Comparison of ENCODE assay signal across 1 cellular context in the genomic region with DNA sequence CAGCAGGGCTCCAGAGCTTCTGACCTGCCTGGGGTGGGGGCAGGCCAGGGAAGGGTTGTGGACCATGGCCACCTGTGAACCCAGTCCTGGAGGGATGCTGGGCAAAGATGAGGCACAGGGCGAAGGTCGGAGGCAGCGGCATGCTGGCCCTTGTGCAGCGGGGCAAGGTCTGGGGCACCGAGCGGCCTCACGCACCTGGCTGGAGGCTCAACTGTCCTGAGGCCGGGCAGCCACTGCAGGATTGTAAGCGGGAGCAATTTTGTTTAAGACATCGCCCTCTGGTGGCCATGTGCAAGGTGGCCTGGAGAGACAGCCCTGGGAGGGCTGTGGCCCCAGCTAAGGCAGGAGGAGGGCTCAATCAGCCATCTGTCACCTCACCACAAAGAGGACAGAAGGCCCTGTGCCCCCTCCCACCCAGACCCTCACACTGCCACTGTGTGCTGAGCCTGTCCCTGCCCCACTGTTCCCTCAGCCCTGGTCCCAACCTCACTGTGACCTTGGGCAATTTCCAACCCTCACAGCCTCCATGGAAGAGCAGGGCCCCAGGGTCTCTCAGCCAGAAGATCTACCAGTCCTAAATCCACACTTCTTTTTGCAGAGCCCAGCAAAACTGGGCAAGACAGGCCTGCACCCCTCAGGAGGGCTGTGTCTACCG.
TF ChIP-seq lines count a peak whose summit lies in the region.

No MANE protein-coding gene starts in this region.

TF ChIP-seq in WTC11, 78 proteins besides CTCF, POLR2A, EP300 and RAD21:
- TF ChIP-seq, protein P1, sequence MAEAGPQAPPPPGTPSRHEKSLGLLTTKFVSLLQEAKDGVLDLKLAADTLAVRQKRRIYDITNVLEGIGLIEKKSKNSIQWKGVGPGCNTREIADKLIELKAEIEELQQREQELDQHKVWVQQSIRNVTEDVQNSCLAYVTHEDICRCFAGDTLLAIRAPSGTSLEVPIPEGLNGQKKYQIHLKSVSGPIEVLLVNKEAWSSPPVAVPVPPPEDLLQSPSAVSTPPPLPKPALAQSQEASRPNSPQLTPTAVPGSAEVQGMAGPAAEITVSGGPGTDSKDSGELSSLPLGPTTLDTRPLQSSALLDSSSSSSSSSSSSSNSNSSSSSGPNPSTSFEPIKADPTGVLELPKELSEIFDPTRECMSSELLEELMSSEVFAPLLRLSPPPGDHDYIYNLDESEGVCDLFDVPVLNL (CRISPR knock-in tag; IDR thresholded peaks at IDR 0.05; ENCODE audit: borderline replicate concordance, low read depth), result no peak
- TF ChIP-seq FOXK1 (CRISPR knock-in tag; IDR thresholded peaks at IDR 0.05), result peak; percentile 12; the same call in 1 of the 2 replicates
- no peak for TF ChIP-seq ATF1 (CRISPR knock-in tag; IDR thresholded peaks at IDR 0.05)
- TF ChIP-seq ZNF121 (CRISPR knock-in tag; IDR thresholded peaks at IDR 0.05), result 0 out of 2 replicates have a peak, but pooled peaks have one; percentile 83
- peak; percentile 70; the same call in 1 of the 2 replicates for TF ChIP-seq GTF2I (CRISPR knock-in tag; conservative IDR thresholded peaks at IDR 0.05)
- TF ChIP-seq ETV6 (CRISPR knock-in tag; IDR thresholded peaks at IDR 0.05), result no peak; the same call in 1 of the 2 replicates
TF ChIP-seq in WTC11: peak in this region for 3.
